In the genomic region with DNA sequence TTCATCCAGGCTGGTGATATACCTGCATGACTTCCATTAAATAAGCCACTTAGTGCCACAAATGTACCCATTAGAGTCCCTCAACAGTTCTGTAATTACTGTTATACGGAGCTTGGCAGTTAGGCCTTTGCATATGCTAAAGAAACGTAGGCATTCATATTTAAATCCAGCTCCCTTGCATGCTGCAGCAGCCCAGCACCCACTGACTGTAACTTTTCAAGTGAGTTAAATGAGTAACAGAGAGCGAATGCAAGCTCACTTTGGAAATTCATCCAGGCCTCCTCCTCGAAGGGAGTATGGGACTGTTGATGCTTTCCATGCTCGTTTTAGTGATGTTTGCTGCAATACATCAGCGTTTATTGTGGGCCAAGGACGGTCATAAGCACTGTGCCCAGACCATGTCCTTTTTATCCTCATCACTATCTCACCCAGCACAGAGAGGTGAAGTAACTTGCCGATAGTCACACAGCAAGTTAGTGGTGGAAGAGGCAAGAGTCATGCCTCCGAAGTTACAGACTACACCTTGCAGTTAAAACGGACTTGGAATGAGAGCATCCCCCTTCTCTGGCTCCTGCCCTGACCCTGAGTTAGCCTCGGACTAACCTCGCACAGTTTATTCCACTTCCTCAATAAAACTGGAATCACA, we compare ENCODE assay signal across 16 cellular contexts.
"Had no signal": no experiment of that assay in that cellular context is flagged by ENCODE, and none has a peak within 500 bp of the region (broad histone marks: within the 10 kb centered on the region; RNA-seq: fewer than 3 reads in every experiment).

No MANE protein-coding gene starts in this region.

- H3K4me3 ChIP-seq: body of pancreas, left lung, pancreas, sigmoid colon, thyroid gland had no signal

- H3K9me3 ChIP-seq: body of pancreas, left lung, pancreas, sigmoid colon, thyroid gland had no signal

- H3K4me1 ChIP-seq: thyroid gland had no signal

- H3K27ac ChIP-seq: body of pancreas, left lung, pancreas, sigmoid colon, thyroid gland had no signal

- H3K27me3 ChIP-seq: body of pancreas, pancreas, sigmoid colon, thyroid gland had no signal

- H3K27ac Mint-ChIP-seq: activated B cell treated with CpG ODN at 0.5 μM for 24 hours; activated CD8-positive, alpha-beta T cell treated with anti-CD3 and anti-CD28 coated beads for 36 hours; activated naive CD4-positive, alpha-beta T cell treated with anti-CD3 and anti-CD28 coated beads for 36 hours; activated T-helper 2 cell treated with anti-CD3 and anti-CD28 coated beads, Interferon-gamma antibody, Interleukin-2, Interleukin-4, amounts not matched to agents 10 μg/mL and 5 μg/mL and 100 μg/mL, durations not matched to agents 14 hours and 24 hours and 36 hours had no signal

- H3K36me3 ChIP-seq: left lung, pancreas, sigmoid colon, thyroid gland had no signal

- H3K4me3 Mint-ChIP-seq: activated B cell treated with CpG ODN at 0.5 μM for 24 hours; activated CD8-positive, alpha-beta T cell treated with anti-CD3 and anti-CD28 coated beads for 36 hours; activated naive CD4-positive, alpha-beta T cell treated with anti-CD3 and anti-CD28 coated beads for 36 hours had no signal

- ATAC-seq: activated CD8-positive, alpha-beta T cell treated with anti-CD3 and anti-CD28 coated beads for 36 hours; body of pancreas; left lung; pancreas had no signal

- H3K9me3 Mint-ChIP-seq: activated CD8-positive, alpha-beta T cell treated with anti-CD3 and anti-CD28 coated beads for 36 hours; activated naive CD4-positive, alpha-beta T cell treated with anti-CD3 and anti-CD28 coated beads for 36 hours; activated T-helper 2 cell treated with anti-CD3 and anti-CD28 coated beads, Interferon-gamma antibody, Interleukin-2, Interleukin-4, amounts not matched to agents 10 μg/mL and 5 μg/mL and 100 μg/mL, durations not matched to agents 14 hours and 24 hours and 36 hours had no signal

- DNase-seq: activated B cell treated with CpG ODN at 0.5 μM for 24 hours; activated CD4-positive, alpha-beta T cell treated with anti-CD3 and anti-CD28 coated beads for 48 hours; activated CD8-positive, alpha-beta T cell treated with anti-CD3 and anti-CD28 coated beads for 36 hours; activated naive CD4-positive, alpha-beta T cell treated with anti-CD3 and anti-CD28 coated beads for 36 hours; activated T-cell treated with anti-CD3 and anti-CD28 coated beads, Interleukin-2, amount 50 U/mL, for 1 hour; body of pancreas; dermis blood vessel endothelial cell; effector memory CD4-positive, alpha-beta T cell; kidney; left lung; mammary epithelial cell; pancreas; sigmoid colon; stimulated activated naive CD4-positive, alpha-beta T cell; thyroid gland had no signal

- H3K4me1 Mint-ChIP-seq: activated B cell treated with CpG ODN at 0.5 μM for 24 hours had no signal
